Comparison of ENCODE assay signal across 9 cellular contexts in the genomic region with DNA sequence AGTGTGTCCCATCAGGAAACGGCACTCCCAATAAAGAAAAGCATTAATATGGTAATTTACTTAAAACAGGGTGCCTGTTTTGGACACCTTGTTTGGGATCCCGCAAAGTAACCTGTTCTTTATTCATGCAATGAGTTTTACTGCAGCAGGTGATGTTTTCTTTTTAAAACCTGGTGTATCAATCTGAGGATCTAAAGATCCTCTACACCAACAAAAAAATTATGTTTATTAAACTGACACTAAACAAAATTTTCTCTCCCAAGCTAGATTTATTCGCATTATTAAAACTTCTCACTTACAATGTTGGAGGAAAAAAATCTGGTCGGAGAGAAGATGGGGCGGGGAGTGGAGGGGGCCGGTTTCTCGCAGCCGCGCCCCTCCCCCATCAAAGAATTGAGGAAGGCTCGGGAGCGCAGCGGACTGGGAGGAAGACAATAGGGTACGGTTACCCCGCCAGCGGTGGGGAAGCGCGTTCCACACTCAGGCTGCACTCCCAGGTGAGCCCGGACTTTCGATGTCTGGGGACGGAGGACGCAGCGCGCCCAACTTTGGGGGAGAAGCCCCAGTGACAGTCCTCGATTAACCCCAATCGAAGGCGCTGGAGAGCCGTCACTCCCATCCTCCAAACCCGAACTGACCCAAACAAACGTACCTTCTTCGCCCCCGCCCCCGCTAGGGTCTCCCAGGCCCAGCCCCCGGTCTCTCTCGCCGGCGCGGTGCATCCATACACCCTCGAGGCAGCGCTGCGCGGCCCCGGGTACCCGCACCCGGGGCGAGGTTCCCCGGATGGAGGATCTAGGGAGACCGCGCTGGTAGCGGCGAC. TPM values are rescaled to one million over a fixed set of nuclear protein-coding genes. Genes with fewer than 3 reads are reported as not detected.
A peak's percentile ranks its signal among the peaks of the same experiment; 100 is the strongest.
DNase-seq lines count a peak whose midpoint lies in the region; ATAC-seq, FAIRE-seq and TF ChIP-seq lines count a peak whose summit lies in the region.
"Had no signal": no experiment of that assay in that cellular context is flagged by ENCODE, and none has a peak within 500 bp of the region (broad histone marks: within the 10 kb centered on the region; RNA-seq: fewer than 3 reads in every experiment).

No MANE protein-coding gene starts in this region.

- H3K4me1 Mint-ChIP-seq in activated naive CD8-positive, alpha-beta T cell treated with anti-CD3 and anti-CD28 coated beads, Interleukin-2, amount 50 U/mL, for 24 hours = peaks cover 22% of the 10 kb centered on the region
- H3K4me1 Mint-ChIP-seq in type B pancreatic cell (ENCODE audit: unreplicated experiment) = peaks cover 18% of the 10 kb centered on the region

- no peaks in the 10 kb centered on the region for H4K20me1 ChIP-seq in HepG2 (ENCODE audit: insufficient read depth, low read length)

- intact Hi-C loops in HepG2 (cut with micrococcal nuclease; ENCODE audit: unreplicated experiment) = loop anchor here (10.0 kb wide), 2 partner anchors 88 to 288 kb away; no protein-coding TSS in a partner anchor

- H3K4me1 ChIP-seq in HEK293 (ENCODE audit: control insufficient read depth, insufficient read depth, low read length) (no peaks in the 10 kb centered on the region), HepG2 (ENCODE audit: insufficient read depth, low read length) (peaks cover 34% of the 10 kb centered on the region)

- no peaks in the 10 kb centered on the region for H3K36me3 Mint-ChIP-seq in activated naive CD8-positive, alpha-beta T cell treated with anti-CD3 and anti-CD28 coated beads, Interleukin-2, amount 50 U/mL, for 24 hours (ENCODE audit: low read depth)
- H3K36me3 Mint-ChIP-seq in type B pancreatic cell = peaks cover 38% of the 10 kb centered on the region

- no TSS peak for BruUV-seq in HepG2 (replicated peaks; lab: Mats Ljungman, UMichigan)

- TF ChIP-seq POLR2A in HepG2 (IDR thresholded peaks at IDR 0.05; ENCODE audit: insufficient read depth in 1 of 2, low read depth in 2 of 2, low read length in 2 of 2) = no peak

- H3K27ac Mint-ChIP-seq in activated naive CD8-positive, alpha-beta T cell treated with anti-CD3 and anti-CD28 coated beads, Interleukin-2, amount 50 U/mL, for 24 hours = no peak overlapping the region
- peak overlapping the region; percentile 91 for H3K27ac Mint-ChIP-seq in type B pancreatic cell

- TF ChIP-seq RAD21 in HepG2 (CRISPR knock-in tag; IDR thresholded peaks at IDR 0.05) = no peak

- H3K27ac ChIP-seq in HEK293 (ENCODE audit: extremely low read depth, low read depth, low read length) = peak overlapping the region; percentile 35; the same call in 1 of the 2 replicates
- H3K27ac ChIP-seq in HepG2 (ENCODE audit: extremely low read length, insufficient read depth, low read length) = no peak overlapping the region

- in situ Hi-C loops in HepG2 (cut with HindIII; ENCODE audit: extremely low pct_ligation_motif_present, low pct_unique_long_range_greater_than_20kb) = loop anchor here (5.0 to 10.0 kb wide), 3 partner anchors 86 to 368 kb away; no protein-coding TSS in a partner anchor

- peak overlapping the region; percentile 65; the same call in 1 of the 2 replicates for H3K9ac ChIP-seq in HepG2 (ENCODE audit: insufficient read depth, low read depth, low read length)

- H3K4me3 Mint-ChIP-seq in activated naive CD8-positive, alpha-beta T cell treated with anti-CD3 and anti-CD28 coated beads, Interleukin-2, amount 50 U/mL, for 24 hours = peak overlapping the region; percentile 70
- H3K4me3 Mint-ChIP-seq in type B pancreatic cell = peak overlapping the region; percentile 94

- H3K4me3 ChIP-seq in HEK293 (ENCODE audit: low read depth, low read length) (peak overlapping the region; percentile 64), HepG2 (replicated peaks in 1 of 3; ENCODE audit: insufficient read depth in 1 of 3, low read depth in 2 of 3, low read length in 3 of 3) (peak overlapping the region; percentile 62 to 90 (median 86))

- H3K27me3 ChIP-seq in HepG2 (ENCODE audit: control insufficient read depth in 1 of 2, insufficient read depth in 2 of 2, low read length in 2 of 2) = peaks cover 0 to 17% of the 10 kb centered on the region in 2 experiments; a peak in 3 of 5 replicates

- no peak for ATAC-seq in activated naive CD8-positive, alpha-beta T cell treated with anti-CD3 and anti-CD28 coated beads, Interleukin-2, amount 50 U/mL, for 24 hours
- ATAC-seq in HepG2 = peak; percentile 26
- ATAC-seq in GM19452 (IDR thresholded peaks at IDR 0.05; ENCODE audit: unreplicated experiment) = no peak

- H3K9me3 ChIP-seq in HEK293 (ENCODE audit: control insufficient read depth, insufficient read depth, low read depth, low read length) = no peaks in the 10 kb centered on the region
- no peaks in the 10 kb centered on the region for H3K9me3 ChIP-seq in HepG2 (ENCODE audit: low read length)

- peak; percentile 38 for DNase-seq in 8988T
- DNase-seq in activated naive CD8-positive, alpha-beta T cell treated with anti-CD3 and anti-CD28 coated beads, Interleukin-2, amount 50 U/mL, for 24 hours = peak; percentile 20
- DNase-seq in HepG2 (ENCODE audit: low spot score) = no peak
- DNase-seq in type B pancreatic cell (ENCODE audit: extremely low spot score, unreplicated experiment) = peak; percentile 76
- no peak for DNase-seq in A172 (ENCODE audit: low spot score)
- no peak for DNase-seq in OCI-M2 (lab: John Stamatoyannopoulos, UW; ENCODE audit: unreplicated experiment)

- 30% methylated on average over 19 of the region's 50 CpGs for WGBS in HepG2 (ENCODE audit: low lambda C conversion rate)

- POLR2A ChIA-PET in HEK293 (lab: Yijun Ruan, JAX) = interaction anchor here (1.1 kb wide), 1 partner anchor 174 kb away, joined by 3 read pairs; no protein-coding TSS in a partner anchor
- POLR2A ChIA-PET in HepG2 (lab: Yijun Ruan, JAX) = interaction anchor here (1.0 kb wide), 1 partner anchor 86 kb away, joined by 3 read pairs; no protein-coding TSS in a partner anchor

- TF ChIP-seq EP300 in HepG2 (IDR thresholded peaks at IDR 0.05; ENCODE audit: low read depth in 2 of 2, low read length in 2 of 2) (no peak), HepG2 (CRISPR knock-in tag; IDR thresholded peaks at IDR 0.05; ENCODE audit: borderline replicate concordance) (no peak)

- H3K36me3 ChIP-seq in HEK293 (ENCODE audit: control insufficient read depth in 2 of 2, insufficient read depth in 1 of 2, low read length in 2 of 2) = no peaks in the 10 kb centered on the region
- no peaks in the 10 kb centered on the region for H3K36me3 ChIP-seq in HepG2 (replicated peaks in 1 of 2; ENCODE audit: control insufficient read depth in 1 of 2, insufficient read depth in 2 of 2, low read length in 2 of 2)

- no peak for FAIRE-seq in HepG2 (lab: Jason Lieb, UNC)
- FAIRE-seq: GM18507 had no signal

- TF ChIP-seq CTCF in HEK293 (tag by site-specific recombination; IDR thresholded peaks at IDR 0.05) (no peak), HepG2 (CRISPR knock-in tag; IDR thresholded peaks at IDR 0.05) (no peak), type B pancreatic cell (conservative IDR thresholded peaks at IDR 0.05) (no peak)

- H2AFZ ChIP-seq in HepG2 (ENCODE audit: low read length) = no peak overlapping the region

- H3K79me2 ChIP-seq in HepG2 (ENCODE audit: insufficient read depth, low read length) = peaks cover 2% of the 10 kb centered on the region

- peak overlapping the region; percentile 90 for H3K4me2 ChIP-seq in HepG2 (ENCODE audit: low read depth, low read length)

- CTCF ChIA-PET in HEK293 (lab: Yijun Ruan, JAX) = interaction anchor here (0.6 to 1.3 kb wide), 7 partner anchors 10 to 365 kb away, joined by 3 to 5 read pairs (median 3); no protein-coding TSS in a partner anchor
- CTCF ChIA-PET in HepG2 (lab: Yijun Ruan, JAX; ENCODE audit: low intra/inter-chr PET ratio, low total read pairs) = no interaction called here

- H3K9me3 Mint-ChIP-seq in activated naive CD8-positive, alpha-beta T cell treated with anti-CD3 and anti-CD28 coated beads, Interleukin-2, amount 50 U/mL, for 24 hours = no peaks in the 10 kb centered on the region
- peaks cover 8% of the 10 kb centered on the region for H3K9me3 Mint-ChIP-seq in type B pancreatic cell

- H3K27me3 Mint-ChIP-seq in activated naive CD8-positive, alpha-beta T cell treated with anti-CD3 and anti-CD28 coated beads, Interleukin-2, amount 50 U/mL, for 24 hours = peaks cover 55% of the 10 kb centered on the region
- peaks cover 3% of the 10 kb centered on the region for H3K27me3 Mint-ChIP-seq in type B pancreatic cell

RNA-seq across cellular contexts. Expression of a gene that starts 1.3 kb away (rescaled TPM):
- total RNA-seq in HepG2 (2016; rRNA removed; fragmentation: Illumina TruSeq; extraction: Trizol) = 11.3 and 13.6 TPM in 2 replicates
- total RNA-seq in HepG2 (2016; cell fraction: cytosol; rRNA removed; fragmentation: Illumina TruSeq; extraction: Trizol; ENCODE audit: low read depth) = 4.1 and 5.7 TPM in 2 replicates
- 9.1 and 11.6 TPM in 2 replicates for total RNA-seq in HepG2 (2016; cell fraction: insoluble cytoplasmic fraction; rRNA removed; fragmentation: Illumina TruSeq; extraction: Trizol)
- 11.4 and 13.2 TPM in 2 replicates for total RNA-seq in HepG2 (2016; cell fraction: membrane; rRNA removed; fragmentation: Illumina TruSeq; extraction: Trizol)
- total RNA-seq in HepG2 (2016; cell fraction: nucleus; rRNA removed; fragmentation: Illumina TruSeq; extraction: Trizol) = 8.9 and 9.3 TPM in 2 replicates
- polyA plus RNA-seq in HepG2 (2011; rRNA removed) = 16.6 and 30.5 TPM in 2 replicates
- polyA plus RNA-seq in HepG2 (2011; cell fraction: cytosol; rRNA removed) = 27.0 and 27.3 TPM in 2 replicates
- polyA plus RNA-seq in HepG2 (2011; cell fraction: nucleus; rRNA removed) = 9.1 and 9.6 TPM in 2 replicates
- 31.0 and 42.6 TPM in 2 replicates for polyA plus RNA-seq in HepG2 (2012)
- polyA plus RNA-seq in HepG2 (2016; cell fraction: cytosol; fragmentation: Illumina TruSeq; extraction: Trizol; ENCODE audit: low read depth) = 6.8 and 8.0 TPM in 2 replicates
- polyA plus RNA-seq in HepG2 (2016; cell fraction: insoluble cytoplasmic fraction; fragmentation: Illumina TruSeq; extraction: Trizol; ENCODE audit: low read depth) = 16.0 and 16.5 TPM in 2 replicates
- 14.8 and 15.9 TPM in 2 replicates for polyA plus RNA-seq in HepG2 (2016; cell fraction: membrane; fragmentation: Illumina TruSeq; extraction: Trizol; ENCODE audit: low read depth)
- polyA plus RNA-seq in HepG2 (2016; cell fraction: nucleus; fragmentation: Illumina TruSeq; extraction: Trizol; ENCODE audit: insufficient read depth, low read depth) = 18.9 and 22.2 TPM in 2 replicates
- polyA minus RNA-seq in HepG2 (2011; rRNA and poly(A)+ RNA removed; ENCODE audit: low replicate concordance) = 11.4 and 19.3 TPM in 2 replicates
- 35.1 and 38.1 TPM in 2 replicates for polyA minus RNA-seq in HepG2 (2011; cell fraction: cytosol; rRNA and poly(A)+ RNA removed)
- polyA minus RNA-seq in HepG2 (2011; cell fraction: nucleus; rRNA and poly(A)+ RNA removed) = 10.4 and 12.7 TPM in 2 replicates
- total RNA-seq in type B pancreatic cell (ENCODE audit: low replicate concordance) = 807 and 1,512 TPM in 2 replicates
- total RNA-seq in A172 (2014; rRNA removed; shearing (Covaris generic)) = 20.4 and 26.9 TPM in 2 replicates

RNA-seq across cellular contexts. Expression of a gene that starts 54.8 kb away (rescaled TPM):
- total RNA-seq in HepG2 (2016; rRNA removed; fragmentation: Illumina TruSeq; extraction: Trizol) (11.9 and 13.6 TPM in 2 replicates), type B pancreatic cell (ENCODE audit: low replicate concordance) (23.5 and 25.7 TPM in 2 replicates)
- 6.0 TPM in 2 replicates for total RNA-seq in HepG2 (2016; cell fraction: cytosol; rRNA removed; fragmentation: Illumina TruSeq; extraction: Trizol; ENCODE audit: low read depth)
- total RNA-seq in HepG2 (2016; cell fraction: insoluble cytoplasmic fraction; rRNA removed; fragmentation: Illumina TruSeq; extraction: Trizol) = 13.1 and 13.2 TPM in 2 replicates
- 7.3 and 8.0 TPM in 2 replicates for total RNA-seq in HepG2 (2016; cell fraction: membrane; rRNA removed; fragmentation: Illumina TruSeq; extraction: Trizol)
- total RNA-seq in HepG2 (2016; cell fraction: nucleus; rRNA removed; fragmentation: Illumina TruSeq; extraction: Trizol) = 8.9 TPM in 2 replicates
- polyA plus RNA-seq in HepG2 (2011; rRNA removed) = 6.2 and 6.6 TPM in 2 replicates
- polyA plus RNA-seq in HepG2 (2011; cell fraction: cytosol; rRNA removed) = 3.7 and 4.0 TPM in 2 replicates
- polyA plus RNA-seq in HepG2 (2011; cell fraction: nucleus; rRNA removed) = 4.6 and 6.5 TPM in 2 replicates
- polyA plus RNA-seq in HepG2 (2012) = 6.7 and 10.9 TPM in 2 replicates
- 4.8 and 5.2 TPM in 2 replicates for polyA plus RNA-seq in HepG2 (2016; cell fraction: cytosol; fragmentation: Illumina TruSeq; extraction: Trizol; ENCODE audit: low read depth)
- 17.6 and 20.0 TPM in 2 replicates for polyA plus RNA-seq in HepG2 (2016; cell fraction: insoluble cytoplasmic fraction; fragmentation: Illumina TruSeq; extraction: Trizol; ENCODE audit: low read depth)
- polyA plus RNA-seq in HepG2 (2016; cell fraction: membrane; fragmentation: Illumina TruSeq; extraction: Trizol; ENCODE audit: low read depth) = 4.2 and 5.9 TPM in 2 replicates
- polyA plus RNA-seq in HepG2 (2016; cell fraction: nucleus; fragmentation: Illumina TruSeq; extraction: Trizol; ENCODE audit: insufficient read depth, low read depth) = 22.2 and 24.5 TPM in 2 replicates
- polyA minus RNA-seq in HepG2 (2011; rRNA and poly(A)+ RNA removed; ENCODE audit: low replicate concordance) = 3.2 and 4.1 TPM in 2 replicates
- polyA minus RNA-seq in HepG2 (2011; cell fraction: cytosol; rRNA and poly(A)+ RNA removed) = 1.9 and 2.9 TPM in 2 replicates
- polyA minus RNA-seq in HepG2 (2011; cell fraction: nucleus; rRNA and poly(A)+ RNA removed) = 9.0 and 9.7 TPM in 2 replicates
- 19.3 and 38.9 TPM in 2 replicates for total RNA-seq in A172 (2014; rRNA removed; shearing (Covaris generic))

Comparison
In these comparisons a context has a peak if more than half of its experiments do, and no peak if none do; other contexts are left out.
1. DNase-seq: peak in 8988T (single experiment), activated naive CD8-positive, alpha-beta T cell treated with anti-CD3 and anti-CD28 coated beads, Interleukin-2, amount 50 U/mL, for 24 hours (single experiment) and type B pancreatic cell (single experiment); none in HepG2 (single experiment), A172 (single experiment) and OCI-M2 (single experiment).
2. RNA of a gene that starts 1.3 kb away (total RNA-seq): 807 to 1,512 TPM in type B pancreatic cell; 20.4 to 26.9 TPM in A172 and 4.1 to 13.6 TPM in HepG2; every median in the first group is over 10 times any median in the second.